ENCODE assay signal across 25 cellular contexts in genomic region chr12:83843531-83843930, GRCh38.
A peak's percentile ranks its signal among the peaks of the same experiment; 100 is the strongest.
DNase-seq lines count a peak whose midpoint lies in the region; ATAC-seq and TF ChIP-seq lines count a peak whose summit lies in the region.
"Had no signal": no experiment of that assay in that cellular context is flagged by ENCODE, and none has a peak within 500 bp of the region (broad histone marks: within the 10 kb centered on the region; RNA-seq: fewer than 3 reads in every experiment).

No MANE protein-coding gene starts in this region.

- no peaks in the 10 kb centered on the region for H3K36me3 Mint-ChIP-seq in neural crest cell (ENCODE audit: low read depth)

- H3K4me3 Mint-ChIP-seq in neural crest cell, result no peak overlapping the region
- H3K4me3 Mint-ChIP-seq: CD4-positive, alpha-beta T cell had no signal

- peak overlapping the region; percentile 14 for H3K27ac Mint-ChIP-seq in neural crest cell (ENCODE audit: unreplicated experiment)
- H3K27ac Mint-ChIP-seq: CD4-positive, alpha-beta T cell had no signal

- no peaks in the 10 kb centered on the region for H3K27me3 Mint-ChIP-seq in neural crest cell (ENCODE audit: low read depth)
- H3K27me3 Mint-ChIP-seq: CD4-positive, alpha-beta T cell had no signal

- no peak overlapping the region for H3K4me3 ChIP-seq in choroid plexus epithelial cell (ENCODE audit: low read depth, low read length)
- H3K4me3 ChIP-seq: BLaER1 treated with 17β-estradiol and CSF1 and Interleukin-3, amounts not matched to agents 10 nM and 100 nM; GM12878; K562 had no signal

- no peaks in the 10 kb centered on the region for H3K9me3 Mint-ChIP-seq in neural crest cell
- H3K9me3 Mint-ChIP-seq: CD4-positive, alpha-beta T cell had no signal

- TF ChIP-seq CTCF in choroid plexus epithelial cell (conservative IDR thresholded peaks at IDR 0.05; ENCODE audit: low read depth, low read length) (no peak), neural crest cell (conservative IDR thresholded peaks at IDR 0.05) (no peak)

- peak; percentile 6 for DNase-seq in EL
- peak; percentile 89 for DNase-seq in choroid plexus epithelial cell (ENCODE audit: low read depth)
- peak; percentile 23 for DNase-seq in fibroblast of peridontal ligament (ENCODE audit: extremely low read depth)
- DNase-seq in neural crest cell (ENCODE audit: low read depth, low spot score), result no peak
- DNase-seq in T-helper 1 cell, result no peak
- no peak for DNase-seq in hippocampal formation (lab: John Stamatoyannopoulos, UW)
- no peak for DNase-seq in caudate nucleus (lab: John Stamatoyannopoulos, UW)
- DNase-seq: AML-193; CD4-positive, alpha-beta T cell; GOT3; Kasumi-1; NCI-H1105; NCI-H2029 treated with DMSO at 0.1 percent for 48 hours; NCI-H446 treated with DMSO at 0.1 percent for 48 hours; NCI-H526; NCI-H82; NK-92 treated with Interleukin-12 subunit alpha and Interleukin-12 subunit beta, amount 100 ng/mL, for 24 hours; PC-3; SK-N-SH had no signal

- no peak for ATAC-seq in HG03139 (IDR thresholded peaks at IDR 0.05; ENCODE audit: unreplicated experiment)
- ATAC-seq: GM12878, HCT116, HepG2, K562, PC-3 had no signal

- H3K27ac ChIP-seq in caudate nucleus (ENCODE audit: low read depth, low read length), result no peak overlapping the region
- H3K27ac ChIP-seq: BLaER1 treated with 17β-estradiol and CSF1 and Interleukin-3, amounts not matched to agents 10 nM and 100 nM had no signal

- no peaks in the 10 kb centered on the region for H3K4me1 Mint-ChIP-seq in neural crest cell

Comparison
In these comparisons a context has a peak if more than half of its experiments do, and no peak if none do; other contexts are left out.
1. DNase-seq: peak in EL (single experiment), choroid plexus epithelial cell (single experiment) and fibroblast of peridontal ligament (single experiment); none in neural crest cell (single experiment), T-helper 1 cell (0 of 5), hippocampal formation (0 of 2) and caudate nucleus (0 of 61).